In the genomic region with DNA sequence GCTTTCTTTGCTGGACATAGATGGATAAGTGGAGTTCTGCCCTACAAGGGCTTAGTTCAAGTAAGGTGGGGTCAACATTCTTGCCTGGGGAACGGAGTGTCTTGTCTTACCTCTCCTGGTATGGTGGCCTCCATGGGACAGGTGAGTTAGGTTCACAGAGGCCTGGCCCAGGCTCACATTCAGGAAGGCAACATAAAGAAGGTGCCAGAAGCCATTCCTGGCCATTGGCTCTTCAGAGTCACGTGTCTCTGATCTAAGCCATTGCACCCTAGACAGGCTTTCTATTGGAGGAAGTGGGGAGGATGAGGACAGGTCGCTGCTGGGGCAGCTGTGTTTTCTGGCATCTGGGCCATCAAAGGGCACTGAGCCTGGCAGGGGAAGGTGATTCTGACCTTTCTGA, we compare ENCODE assay signal across 21 cellular contexts. TPM values are rescaled to one million over a fixed set of nuclear protein-coding genes. Genes with fewer than 3 reads are reported as not detected.
DNase-seq lines count a peak whose midpoint lies in the region; ATAC-seq, FAIRE-seq and TF ChIP-seq lines count a peak whose summit lies in the region.
"Had no signal": no experiment of that assay in that cellular context is flagged by ENCODE, and none has a peak within 500 bp of the region (broad histone marks: within the 10 kb centered on the region; RNA-seq: fewer than 3 reads in every experiment).

No MANE protein-coding gene starts in this region.

- POLR2A ChIA-PET in K562 (lab: Yijun Ruan, JAX): interaction anchor here (2.1 to 4.4 kb wide), 3 partner anchors 7 to 15 kb away, joined by 5 to 38 read pairs (median 26); a partner anchor contains a TSS

- no TSS peak for BruUV-seq in K562 (replicated peaks; lab: Mats Ljungman, UMichigan)

- H2AK5ac ChIP-seq in neuronal stem cell (ENCODE audit: low read depth, low read length): no peak overlapping the region

- no peaks in the 10 kb centered on the region for H3K9me1 ChIP-seq in K562 (ENCODE audit: control insufficient read depth, insufficient read depth, low read length)

- no peak overlapping the region for H2BK120ac ChIP-seq in neuronal stem cell (ENCODE audit: low read depth, low read length)

- TF ChIP-seq CTCF in Loucy (conservative IDR thresholded peaks at IDR 0.05; ENCODE audit: low read length) (no peak), K562 (IDR thresholded peaks at IDR 0.05 in 2 of 3, conservative IDR thresholded peaks at IDR 0.05 in 1 of 3; ENCODE audit: insufficient read depth in 2 of 3, low read depth in 1 of 3, low read length in 3 of 3) (no peak), stomach (IDR thresholded peaks at IDR 0.05) (no peak)

- H2BK5ac ChIP-seq in neuronal stem cell (ENCODE audit: low read length): no peak overlapping the region

- H4K20me1 ChIP-seq in Loucy (ENCODE audit: insufficient read depth, low read length, poor library complexity, severe bottlenecking) (no peaks in the 10 kb centered on the region), K562 (replicated peaks; ENCODE audit: control insufficient read depth, insufficient read depth, low read length) (no peaks in the 10 kb centered on the region)

- H3K79me1 ChIP-seq in neuronal stem cell (ENCODE audit: low read depth, low read length): no peaks in the 10 kb centered on the region

- no peak overlapping the region for H3K9ac ChIP-seq in Loucy (ENCODE audit: low read depth, low read length, poor library complexity, severe bottlenecking)
- no peak overlapping the region for H3K9ac ChIP-seq in K562 (ENCODE audit: insufficient read depth in 1 of 2, low read depth in 2 of 2, low read length in 2 of 2)
- H3K9ac ChIP-seq in neuronal stem cell (ENCODE audit: low read depth, low read length, poor library complexity): no peak overlapping the region
- H3K9ac ChIP-seq: GM23248 had no signal

- H3K18ac ChIP-seq in neuronal stem cell (ENCODE audit: low read length): peak overlapping the region; percentile 63

- H4K91ac ChIP-seq in neuronal stem cell (ENCODE audit: low read depth, low read length, poor library complexity): no peak overlapping the region

- H3K4me1 ChIP-seq in Loucy (ENCODE audit: insufficient read depth, low read length, poor library complexity, severe bottlenecking) (peaks cover 28% of the 10 kb centered on the region), K562 (replicated peaks in 1 of 2; ENCODE audit: control insufficient read depth in 2 of 2, insufficient read depth in 2 of 2, low read length in 2 of 2) (peaks cover 20 to 42% of the 10 kb centered on the region in 2 experiments; a peak in 4 of 5 replicates), neuronal stem cell (ENCODE audit: control insufficient read depth in 2 of 2, insufficient read depth in 1 of 2, low read depth in 1 of 2, low read length in 2 of 2) (no peaks in the 10 kb centered on the region), stomach (no peaks in the 10 kb centered on the region)
- H3K4me1 ChIP-seq: BE2C, Caco-2, HAP-1 had no signal

- TF ChIP-seq RAD21 in Ishikawa (IDR thresholded peaks at IDR 0.05; ENCODE audit: low read depth) (no peak), K562 (CRISPR knock-in tag; conservative IDR thresholded peaks at IDR 0.05 in 1 of 2, IDR thresholded peaks at IDR 0.05 in 1 of 2) (no peak)

- no peak overlapping the region for H2BK12ac ChIP-seq in neuronal stem cell (ENCODE audit: low read length)

- DNase-seq in K562 (ENCODE audit: extremely low read depth in 1 of 4, low spot score in 3 of 4): peak in 2 of 4 experiments; percentile 24 to 54
- DNase-seq in neuronal stem cell (ENCODE audit: low spot score): no peak
- no peak for DNase-seq in 8988T
- DNase-seq in stomach: no peak
- DNase-seq: ACHN; BE2C; Caco-2; CD4-positive, alpha-beta T cell; GDM1; GM23248; IMR-90 had no signal

- intact Hi-C loops in K562 (cut with micrococcal nuclease): no loop called here
- intact Hi-C loops in stomach (cut with DNase I; ENCODE audit: low total_unique reads): no loop called here

- TF ChIP-seq EP300 in Ishikawa (IDR thresholded peaks at IDR 0.05; ENCODE audit: borderline replicate concordance) (no peak), K562 (IDR thresholded peaks at IDR 0.05; ENCODE audit: low read length) (no peak), stomach (IDR thresholded peaks at IDR 0.05) (no peak)

- no peak overlapping the region for H3K4ac ChIP-seq in neuronal stem cell (ENCODE audit: low read length)

- H3K9me3 ChIP-seq in Loucy (ENCODE audit: insufficient read depth, low read depth, low read length): no peaks in the 10 kb centered on the region
- H3K9me3 ChIP-seq in K562 (replicated peaks; ENCODE audit: control insufficient read depth, insufficient read depth, low read depth, low read length): no peaks in the 10 kb centered on the region
- no peaks in the 10 kb centered on the region for H3K9me3 ChIP-seq in neuronal stem cell (replicated peaks in 1 of 2; ENCODE audit: control insufficient read depth in 2 of 2, insufficient read depth in 1 of 2, low read depth in 1 of 2, low read length in 2 of 2)
- H3K9me3 ChIP-seq in stomach: no peaks in the 10 kb centered on the region
- H3K9me3 ChIP-seq: BE2C, Caco-2, HAP-1 had no signal

- H3K4me2 ChIP-seq in Loucy (ENCODE audit: low read depth, low read length, poor library complexity, severe bottlenecking) (no peak overlapping the region), K562 (ENCODE audit: insufficient read depth, low read length) (no peak overlapping the region; the same call in 1 of the 2 replicates), neuronal stem cell (ENCODE audit: insufficient read depth, low read length, poor library complexity, severe bottlenecking) (no peak overlapping the region)

- H3K9me2 ChIP-seq in Loucy (replicated peaks; ENCODE audit: low read depth, low read length): no peaks in the 10 kb centered on the region

- H3F3A ChIP-seq in Loucy (ENCODE audit: low read depth): no peaks in the 10 kb centered on the region; the same call in 1 of the 2 replicates

- H3K23ac ChIP-seq in neuronal stem cell (ENCODE audit: low read depth, low read length, poor library complexity): no peak overlapping the region

- H2BK15ac ChIP-seq in neuronal stem cell (ENCODE audit: low read length): no peak overlapping the region

- H3K27me3 ChIP-seq in Loucy (ENCODE audit: insufficient read depth, low read length, poor library complexity, severe bottlenecking): no peaks in the 10 kb centered on the region
- H3K27me3 ChIP-seq in K562 (ENCODE audit: control insufficient read depth in 2 of 2, insufficient read depth in 2 of 2, low read length in 2 of 2): no peaks in the 10 kb centered on the region; a peak in 1 of 5 replicates
- peaks cover 0 to 63% (median 0%) of the 10 kb centered on the region in 3 experiments for H3K27me3 ChIP-seq in neuronal stem cell (ENCODE audit: control insufficient read depth in 3 of 3, insufficient read depth in 3 of 3, low read depth in 1 of 3, low read length in 3 of 3)
- H3K27me3 ChIP-seq in stomach: peaks cover 0 to 36% (median 3%) of the 10 kb centered on the region in 3 donors
- H3K27me3 ChIP-seq: BE2C had no signal

- no peak for FAIRE-seq in K562 (lab: Jason Lieb, UNC)
- FAIRE-seq: A204.1, D721Med, GM12892, GM18507 had no signal

- peak; percentile 51; the same call in 2 of the 3 replicates for ATAC-seq in K562
- ATAC-seq in HG03469 (IDR thresholded peaks at IDR 0.05; ENCODE audit: unreplicated experiment): no peak

- no peak overlapping the region for H4K8ac ChIP-seq in neuronal stem cell (ENCODE audit: low read depth, low read length)

- H3K4me3 ChIP-seq in Loucy (ENCODE audit: low read length, poor library complexity, severe bottlenecking) (no peak overlapping the region), K562 (no peak overlapping the region), neuronal stem cell (ENCODE audit: low read length in 2 of 2) (no peak overlapping the region), stomach (no peak overlapping the region)
- H3K4me3 ChIP-seq: GM23248, HAP-1 had no signal

- in situ Hi-C loops in K562 (cut with MboI): no loop called here

- no peaks in the 10 kb centered on the region for H3K79me2 ChIP-seq in Loucy (ENCODE audit: insufficient read depth, low read length)
- H3K79me2 ChIP-seq in K562 (ENCODE audit: control insufficient read depth, insufficient read depth, low read length): peaks cover 92% of the 10 kb centered on the region

- no peaks in the 10 kb centered on the region for H3K36me3 ChIP-seq in Loucy (ENCODE audit: insufficient read depth, low read length)
- peaks cover 11% of the 10 kb centered on the region; the same call in 2 of the 3 replicates for H3K36me3 ChIP-seq in K562 (ENCODE audit: control insufficient read depth, insufficient read depth, low read length)
- H3K36me3 ChIP-seq in neuronal stem cell (replicated peaks in 1 of 2; ENCODE audit: control insufficient read depth in 2 of 2, insufficient read depth in 2 of 2, low read length in 2 of 2): no peaks in the 10 kb centered on the region
- H3K36me3 ChIP-seq in stomach: no peaks in the 10 kb centered on the region
- H3K36me3 ChIP-seq: BE2C, HAP-1 had no signal

- H3K14ac ChIP-seq in neuronal stem cell (ENCODE audit: low read length): no peak overlapping the region

- no peak overlapping the region for H3K27ac ChIP-seq in K562 (ENCODE audit: extremely low read depth, low read depth, low read length)
- H3K27ac ChIP-seq in neuronal stem cell (replicated peaks; ENCODE audit: low read length): no peak overlapping the region
- H3K27ac ChIP-seq in stomach: no peak overlapping the region
- H3K27ac ChIP-seq: C4-2B, GM23248, HL-60 had no signal

- 71% methylated on average over 3 of the region's 3 CpGs for WGBS in K562 (ENCODE audit: insufficient coverage, low coverage, missing lambda C conversion rate)
- no CpG with 5 or more reads among the region's 3 CpGs for WGBS in neuronal stem cell (ENCODE audit: extremely low coverage in 2 of 2, insufficient read length in 2 of 2, insufficient replicate concordance in 1 of 2), 2 donors
- WGBS in stomach, 5 donors: 69 to 85% (median 80%) methylated on average over 3 of the region's 3 CpGs

- CTCF ChIA-PET in K562 (lab: Yijun Ruan, JAX; ENCODE audit: low intra/inter-chr PET ratio): no interaction called here

- H2AFZ ChIP-seq in Loucy (ENCODE audit: low read length) (peak overlapping the region; percentile 54), K562 (ENCODE audit: low read depth, low read length) (peak overlapping the region; percentile 32; the same call in 1 of the 2 replicates), neuronal stem cell (ENCODE audit: low read length) (no peak overlapping the region)
- H2AFZ ChIP-seq: GM23248 had no signal

- TF ChIP-seq POLR2A in K562 (conservative IDR thresholded peaks at IDR 0.05) (no peak), stomach (IDR thresholded peaks at IDR 0.05) (no peak)

RNA-seq across cellular contexts. Expression of a gene that starts 14.8 kb away (rescaled TPM):
- total RNA-seq in K562 (2011; cell fraction: chromatin; rRNA removed; ENCODE audit: low replicate concordance): 49.1 and 50.2 TPM in 2 replicates
- 42.2 and 44.7 TPM in 2 replicates for total RNA-seq in K562 (2011; cell fraction: nucleolus; rRNA removed)
- 44.7 and 67.3 TPM in 2 replicates for total RNA-seq in K562 (2011; cell fraction: nucleoplasm; rRNA removed)
- 93.1 and 104 TPM in 2 replicates for total RNA-seq in K562 (2014; rRNA removed)
- total RNA-seq in K562 (2014; rRNA removed; fragmentation: Illumina TruSeq; extraction: Trizol): 85.1 and 96.3 TPM in 2 replicates
- 39.2 and 41.5 TPM in 2 replicates for total RNA-seq in K562 (2015; rRNA removed; fragmentation: Illumina TruSeq; extraction: Trizol)
- total RNA-seq in K562 (2021): 87.3 and 96.2 TPM in 2 replicates
- 79.9 and 126 TPM in 2 replicates for polyA plus RNA-seq in K562 (2011; rRNA removed)
- 57.1 and 58.2 TPM in 2 replicates for polyA plus RNA-seq in K562 (2011; cell fraction: cytosol; rRNA removed)
- polyA plus RNA-seq in K562 (2011; cell fraction: nucleus; rRNA removed): 75.1 and 102 TPM in 2 replicates
- polyA plus RNA-seq in K562 (2012): 22.8 and 56.1 TPM in 2 replicates
- 90.9 and 91.5 TPM in 2 replicates for polyA plus RNA-seq in K562 (2014; fragmentation: Illumina TruSeq; extraction: Trizol)
- polyA plus RNA-seq in K562 (2014; fragmentation: Nextera tagmentation; extraction: Ambion mirVana): 10 to 100 TPM in 1 of 2 experiments, 1 to 10 TPM in 1; 6.9 to 19.6 TPM
- polyA plus RNA-seq in K562 (2014; rRNA removed): 98.0 and 118 TPM in 2 replicates
- polyA minus RNA-seq in K562 (2011; rRNA and poly(A)+ RNA removed): 48.8 and 65.2 TPM in 2 replicates
- polyA minus RNA-seq in K562 (2011; cell fraction: cytosol; rRNA and poly(A)+ RNA removed): 20.9 and 37.0 TPM in 2 replicates
- 39.8 and 45.0 TPM in 2 replicates for polyA minus RNA-seq in K562 (2011; cell fraction: nucleus; rRNA and poly(A)+ RNA removed)
- polyA plus RNA-seq in neuronal stem cell (2013, experiment 1 of 2): 1.9 TPM
- polyA plus RNA-seq in neuronal stem cell (2013, experiment 2 of 2): 1.8 TPM
- 10 to 100 TPM in 3 of 5 donors, 1 to 10 TPM in 1, not detected in 1; 9.6 to 54.7 (median 12.3) TPM for total RNA-seq in stomach
- polyA plus RNA-seq in stomach: 10 to 100 TPM in 2 of 3 donors, 1 to 10 TPM in 1; 9.1 to 12.7 (median 11.5) TPM
- total RNA-seq: GM23248, IMR-90 had no signal
- polyA plus RNA-seq: GM23248, IMR-90 had no signal
